Comparison of ENCODE assay signal across 1 cellular context in the genomic region with DNA sequence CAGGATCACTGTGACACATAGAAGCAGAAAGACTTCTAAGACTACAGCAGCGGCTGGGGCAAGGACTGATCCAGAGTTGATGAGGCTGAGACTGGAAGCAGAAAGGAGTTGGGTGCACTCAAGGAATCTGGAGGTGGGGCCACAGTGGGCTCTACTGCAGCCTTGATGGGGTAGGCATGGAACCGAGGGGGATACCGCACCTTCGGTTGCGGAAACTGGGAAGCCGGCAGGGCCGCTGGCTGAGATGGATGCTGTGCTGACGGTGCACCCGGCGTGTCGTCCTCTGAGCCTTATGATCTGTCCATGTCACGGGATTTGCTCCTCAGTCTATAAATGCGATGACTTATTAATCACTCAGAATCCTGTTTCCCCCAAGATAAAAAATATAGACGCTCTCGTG.
TF ChIP-seq lines count a peak whose summit lies in the region.

No MANE protein-coding gene starts in this region.

TF ChIP-seq in SK-N-SH treated with all-trans-retinoic acid at 6 μM for 48 hours, 23 proteins besides CTCF, POLR2A, EP300 and RAD21 (continued from another document):
- TF ChIP-seq, protein P1, sequence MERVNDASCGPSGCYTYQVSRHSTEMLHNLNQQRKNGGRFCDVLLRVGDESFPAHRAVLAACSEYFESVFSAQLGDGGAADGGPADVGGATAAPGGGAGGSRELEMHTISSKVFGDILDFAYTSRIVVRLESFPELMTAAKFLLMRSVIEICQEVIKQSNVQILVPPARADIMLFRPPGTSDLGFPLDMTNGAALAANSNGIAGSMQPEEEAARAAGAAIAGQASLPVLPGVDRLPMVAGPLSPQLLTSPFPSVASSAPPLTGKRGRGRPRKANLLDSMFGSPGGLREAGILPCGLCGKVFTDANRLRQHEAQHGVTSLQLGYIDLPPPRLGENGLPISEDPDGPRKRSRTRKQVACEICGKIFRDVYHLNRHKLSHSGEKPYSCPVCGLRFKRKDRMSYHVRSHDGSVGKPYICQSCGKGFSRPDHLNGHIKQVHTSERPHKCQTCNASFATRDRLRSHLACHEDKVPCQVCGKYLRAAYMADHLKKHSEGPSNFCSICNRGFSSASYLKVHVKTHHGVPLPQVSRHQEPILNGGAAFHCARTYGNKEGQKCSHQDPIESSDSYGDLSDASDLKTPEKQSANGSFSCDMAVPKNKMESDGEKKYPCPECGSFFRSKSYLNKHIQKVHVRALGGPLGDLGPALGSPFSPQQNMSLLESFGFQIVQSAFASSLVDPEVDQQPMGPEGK (CRISPR knock-in tag; IDR thresholded peaks at IDR 0.05; ENCODE audit: borderline replicate concordance), result no peak
- TF ChIP-seq TCF4 (CRISPR knock-in tag; IDR thresholded peaks at IDR 0.05; ENCODE audit: borderline replicate concordance), result no peak
- TF ChIP-seq TOX (CRISPR knock-in tag; IDR thresholded peaks at IDR 0.05; ENCODE audit: borderline replicate concordance), result no peak
